ENCODE assay signal across 24 cellular contexts in the genomic region with DNA sequence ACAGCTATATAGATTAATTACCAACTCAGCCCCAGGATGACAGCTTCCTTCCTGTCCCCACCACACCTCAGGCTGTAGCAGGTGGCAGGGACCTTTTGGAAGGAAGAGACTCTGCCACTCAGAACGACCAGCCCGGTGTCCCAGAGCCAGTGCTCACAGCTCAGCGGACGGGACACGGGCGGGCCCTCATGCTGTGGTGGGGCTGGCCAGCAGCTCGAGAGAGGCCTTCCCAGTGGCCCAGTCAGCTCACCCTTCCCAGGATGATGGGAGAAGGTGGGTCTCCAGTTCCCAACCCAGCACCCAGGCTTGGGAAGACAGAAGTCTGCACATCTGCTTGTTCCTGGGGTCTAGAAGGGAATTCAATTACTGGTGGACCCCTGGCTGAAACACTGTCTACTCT. TPM values are rescaled to one million over a fixed set of nuclear protein-coding genes. Genes with fewer than 3 reads are reported as not detected.
"Had no signal": no experiment of that assay in that cellular context is flagged by ENCODE, and none has a peak within 500 bp of the region (broad histone marks: within the 10 kb centered on the region; RNA-seq: fewer than 3 reads in every experiment).

No MANE protein-coding gene starts in this region.

- FAIRE-seq: endometrium, frontal cortex had no signal

- H3K27me3 Mint-ChIP-seq: effector memory CD8-positive, alpha-beta T cell; naive thymus-derived CD8-positive, alpha-beta T cell; stimulated activated naive CD8-positive, alpha-beta T cell treated with anti-CD3 and anti-CD28 coated beads, Interleukin-15, amount 100 ng/mL, for 72 hours had no signal

- H3K4me1 ChIP-seq: lower lobe of right lung, parathyroid adenoma, prostate gland, right atrium auricular region, vagina had no signal

- H3K4me3 Mint-ChIP-seq: effector memory CD8-positive, alpha-beta T cell; naive thymus-derived CD8-positive, alpha-beta T cell; stimulated activated naive CD8-positive, alpha-beta T cell treated with anti-CD3 and anti-CD28 coated beads, Interleukin-15, amount 100 ng/mL, for 72 hours had no signal

- DNase-seq: cortex of kidney; effector memory CD8-positive, alpha-beta T cell; head of caudate nucleus; kidney glomerular epithelial cell; left ventricle myocardium superior; lower lobe of right lung; naive thymus-derived CD8-positive, alpha-beta T cell; stimulated activated CD4-positive, alpha-beta T cell treated with anti-CD3 and anti-CD28 coated beads, Interleukin-12 subunit alpha, Interleukin-12 subunit beta, amount 100 ng/mL, for 4 hours; stimulated activated CD4-positive, alpha-beta T cell treated with anti-CD3 and anti-CD28 coated beads, Interleukin-1b, Interleukin-23, amount 100 ng/mL, for 48 hours; stimulated activated CD4-positive, alpha-beta T cell treated with anti-CD3 and anti-CD28 coated beads, Interleukin-4, amount 100 ng/mL, for 1 hour; stimulated activated CD8-positive, alpha-beta memory T cell treated with anti-CD3 and anti-CD28 coated beads, Interleukin-4, amount 100 ng/mL, for 48 hours; stimulated activated naive CD4-positive, alpha-beta T cell; stimulated activated naive CD8-positive, alpha-beta T cell treated with anti-CD3 and anti-CD28 coated beads, Interleukin-15, amount 100 ng/mL, for 72 hours; trophoblast cell had no signal

- H3K27me3 ChIP-seq: neutrophil, right atrium auricular region, suprapubic skin, vagina had no signal

- H3K27ac Mint-ChIP-seq: effector memory CD8-positive, alpha-beta T cell had no signal

- H3K9me3 ChIP-seq: lower lobe of right lung, neutrophil, prostate gland, right atrium auricular region, suprapubic skin, vagina had no signal

- H3K9ac ChIP-seq: parathyroid adenoma had no signal

- H3K4me3 ChIP-seq: lower lobe of right lung, prostate gland, right atrium auricular region, smooth muscle cell, suprapubic skin, vagina had no signal

- H3K27ac ChIP-seq: lower lobe of right lung, neutrophil, parathyroid adenoma, prostate gland, right atrium auricular region, suprapubic skin, vagina had no signal

- ATAC-seq: effector memory CD8-positive, alpha-beta T cell; left ventricle myocardium superior; lower lobe of right lung; naive thymus-derived CD8-positive, alpha-beta T cell; sciatic nerve; stimulated activated naive CD8-positive, alpha-beta T cell treated with anti-CD3 and anti-CD28 coated beads, Interleukin-15, amount 100 ng/mL, for 72 hours had no signal

RNA-seq across cellular contexts. Expression of a gene that starts 30.4 kb away (rescaled TPM):
- total RNA-seq: smooth muscle cell, vagina had no signal
